23 cellular contexts compared by ENCODE assay signal in the genomic region with DNA sequence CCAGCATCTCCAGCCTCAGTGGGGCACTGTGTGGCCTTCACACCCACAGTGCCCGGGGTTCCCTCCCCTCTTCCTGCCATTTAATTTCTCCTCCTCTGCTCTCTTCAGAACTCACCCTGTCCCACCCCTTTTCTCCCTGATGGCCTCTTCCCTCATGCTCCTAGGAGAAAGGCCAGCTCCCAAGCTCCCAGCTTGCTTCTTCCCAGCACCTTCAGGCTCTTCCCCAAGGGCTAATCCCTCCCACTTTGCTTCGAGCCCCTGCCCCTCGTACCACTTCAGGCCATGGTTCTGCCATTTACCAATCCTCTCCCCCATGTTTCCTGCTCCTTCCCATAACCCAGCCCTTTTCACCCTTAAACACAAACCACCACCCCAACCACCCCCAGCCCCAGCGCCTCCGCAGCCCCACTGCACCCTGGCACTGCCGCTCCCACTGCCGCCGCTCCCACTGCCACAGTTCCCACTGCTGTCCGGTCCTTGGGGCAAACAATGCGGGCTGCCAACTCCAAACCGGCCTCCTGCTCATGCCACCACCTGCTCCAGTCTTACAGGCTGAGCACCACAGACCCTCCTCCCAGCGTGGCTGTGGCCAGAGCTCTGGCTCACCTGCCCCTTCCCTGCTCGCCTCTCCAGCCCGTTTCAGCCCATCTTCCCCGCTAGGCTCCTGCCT. TPM values are rescaled to one million over a fixed set of nuclear protein-coding genes. Genes with fewer than 3 reads are reported as not detected.
DNase-seq lines count a peak whose midpoint lies in the region; ATAC-seq, FAIRE-seq and TF ChIP-seq lines count a peak whose summit lies in the region.
"Had no signal": no experiment of that assay in that cellular context is flagged by ENCODE, and none has a peak within 500 bp of the region (broad histone marks: within the 10 kb centered on the region; RNA-seq: fewer than 3 reads in every experiment).

No MANE protein-coding gene starts in this region.

- no peak for TF ChIP-seq CTCF in left lung (IDR thresholded peaks at IDR 0.05)

- H3K4me1 ChIP-seq in left lung (peaks cover 11 to 12% of the 10 kb centered on the region in 2 donors), stomach smooth muscle (ENCODE audit: control insufficient read depth, insufficient read depth, low read length) (peaks cover 35% of the 10 kb centered on the region)
- H3K4me1 ChIP-seq: BE2C, HAP-1 had no signal

- DNase-seq in HTR-8/SVneo (ENCODE audit: insufficient read length, low spot score) (no peak), left lung (peak in 1 of 2 donors; percentile 70), T-cell (no peak), OCI-M2 (lab: John Stamatoyannopoulos, UW; ENCODE audit: unreplicated experiment) (no peak)
- no peak for DNase-seq in naive thymus-derived CD8-positive, alpha-beta T cell
- DNase-seq: activated CD4-positive, alpha-beta T cell treated with anti-CD3 and anti-CD28 coated beads, Interleukin-2, amount 10 ng/mL, durations not matched to agents 7 days and 5 days; activated naive CD4-positive, alpha-beta T cell treated with anti-CD3 and anti-CD28 coated beads for 36 hours; BE2C; effector CD8-positive, alpha-beta T cell; Karpas-422; NCI-H1417; NCI-H82; small intestine; stimulated activated CD4-positive, alpha-beta T cell treated with anti-CD3 and anti-CD28 coated beads, Interleukin-4, amount 100 ng/mL, for 4 hours; stimulated activated CD8-positive, alpha-beta memory T cell treated with anti-CD3 and anti-CD28 coated beads, Interleukin-4, amount 100 ng/mL, for 48 hours had no signal

- H3K36me3 Mint-ChIP-seq in T-cell = no peaks in the 10 kb centered on the region
- no peaks in the 10 kb centered on the region for H3K36me3 Mint-ChIP-seq in naive thymus-derived CD8-positive, alpha-beta T cell

- H3K9ac ChIP-seq in stomach smooth muscle (ENCODE audit: low read length in 2 of 2) = peak overlapping the region in 1 of 2 donors; percentile 13

- H3K27ac ChIP-seq in cingulate gyrus (ENCODE audit: low read depth, low read length) (peak overlapping the region; percentile 2), left lung (no peak overlapping the region), stomach smooth muscle (ENCODE audit: low read length) (peak overlapping the region; percentile 41)
- H3K27ac ChIP-seq: ovary, tibial nerve had no signal

- H3K27ac Mint-ChIP-seq in T-cell = no peak overlapping the region
- peak overlapping the region in 3 of 10 donors; percentile 46 to 83 (median 81) for H3K27ac Mint-ChIP-seq in naive thymus-derived CD8-positive, alpha-beta T cell
- H3K27ac Mint-ChIP-seq: activated CD4-positive, alpha-beta T cell treated with anti-CD3 and anti-CD28 coated beads, Interleukin-2, amount 10 ng/mL, durations not matched to agents 7 days and 5 days; activated naive CD4-positive, alpha-beta T cell treated with anti-CD3 and anti-CD28 coated beads for 36 hours had no signal

- CTCF ChIA-PET in T-cell (lab: Charles Lee) = interaction anchor here in 1 of 2 donors (1.3 kb wide), 1 partner anchor 10 kb away, joined by 3 read pairs; no protein-coding TSS in a partner anchor

- H3K9me3 ChIP-seq in left lung (no peaks in the 10 kb centered on the region), stomach smooth muscle (ENCODE audit: control insufficient read depth in 2 of 2, low read length in 2 of 2) (no peaks in the 10 kb centered on the region)
- H3K9me3 ChIP-seq: BE2C, HAP-1, ovary, tibial nerve had no signal

- FAIRE-seq in HTR-8/SVneo (lab: Jason Lieb, UNC) = peak; percentile 4
- FAIRE-seq: RCC 7860, small intestine had no signal

- peaks cover 0 to 2% of the 10 kb centered on the region in 2 donors for H3K27me3 Mint-ChIP-seq in T-cell
- H3K27me3 Mint-ChIP-seq in naive thymus-derived CD8-positive, alpha-beta T cell = no peaks in the 10 kb centered on the region
- H3K27me3 Mint-ChIP-seq: activated CD4-positive, alpha-beta T cell treated with anti-CD3 and anti-CD28 coated beads, Interleukin-2, amount 10 ng/mL, durations not matched to agents 7 days and 5 days had no signal

- H3K4me3 ChIP-seq in left lung (no peak overlapping the region), stomach smooth muscle (ENCODE audit: low read length in 2 of 2) (peak overlapping the region in 1 of 2 donors; percentile 44)
- H3K4me3 ChIP-seq: HAP-1, ovary, tibial nerve had no signal

- no peaks in the 10 kb centered on the region for H3K4me1 Mint-ChIP-seq in T-cell
- H3K4me1 Mint-ChIP-seq in naive thymus-derived CD8-positive, alpha-beta T cell = no peaks in the 10 kb centered on the region
- H3K4me1 Mint-ChIP-seq: activated CD4-positive, alpha-beta T cell treated with anti-CD3 and anti-CD28 coated beads, Interleukin-2, amount 10 ng/mL, durations not matched to agents 7 days and 5 days had no signal

- peak; percentile 12 for ATAC-seq in left lung
- ATAC-seq in T-cell (replicated peaks in 1 of 4) = no peak
- ATAC-seq in GM19324 (IDR thresholded peaks at IDR 0.05; ENCODE audit: low FRiP score, unreplicated experiment) = no peak
- no peak for ATAC-seq in naive thymus-derived CD8-positive, alpha-beta T cell

- no peaks in the 10 kb centered on the region for H3K36me3 ChIP-seq in left lung
- no peaks in the 10 kb centered on the region for H3K36me3 ChIP-seq in stomach smooth muscle (ENCODE audit: control insufficient read depth in 2 of 2, insufficient read depth in 2 of 2, low read length in 2 of 2)
- H3K36me3 ChIP-seq: BE2C, HAP-1, ovary, tibial nerve had no signal

- intact Hi-C loops in left lung (cut with DNase I) = no loop called here

- no peaks in the 10 kb centered on the region for H3K9me3 Mint-ChIP-seq in T-cell
- no peaks in the 10 kb centered on the region for H3K9me3 Mint-ChIP-seq in naive thymus-derived CD8-positive, alpha-beta T cell
- H3K9me3 Mint-ChIP-seq: activated CD4-positive, alpha-beta T cell treated with anti-CD3 and anti-CD28 coated beads, Interleukin-2, amount 10 ng/mL, durations not matched to agents 7 days and 5 days; activated naive CD4-positive, alpha-beta T cell treated with anti-CD3 and anti-CD28 coated beads for 36 hours had no signal

- H3K27me3 ChIP-seq in left lung (no peaks in the 10 kb centered on the region), stomach smooth muscle (ENCODE audit: control insufficient read depth in 1 of 2, insufficient read depth in 2 of 2, low read length in 2 of 2) (no peaks in the 10 kb centered on the region)
- H3K27me3 ChIP-seq: BE2C, ovary, tibial nerve had no signal

- POLR2A ChIA-PET in T-cell (lab: Charles Lee) = no interaction called here
- POLR2A ChIA-PET in naive thymus-derived CD8-positive, alpha-beta T cell (lab: Charles Lee) = no interaction called here

- no peak overlapping the region for H3K4me3 Mint-ChIP-seq in T-cell
- H3K4me3 Mint-ChIP-seq in naive thymus-derived CD8-positive, alpha-beta T cell = no peak overlapping the region
- H3K4me3 Mint-ChIP-seq: activated CD4-positive, alpha-beta T cell treated with anti-CD3 and anti-CD28 coated beads, Interleukin-2, amount 10 ng/mL, durations not matched to agents 7 days and 5 days; activated naive CD4-positive, alpha-beta T cell treated with anti-CD3 and anti-CD28 coated beads for 36 hours had no signal

RNA-seq across cellular contexts. Expression of gene ADAM11, which starts 28.6 kb away (rescaled TPM):
- total RNA-seq in left lung = under 1 TPM; 0.13 to 0.64 TPM
- total RNA-seq in T-cell = 1 to 10 TPM in 1 of 5 donors, under 1 TPM in 4; 0.43 to 1.0 (median 0.68) TPM
- total RNA-seq in naive thymus-derived CD8-positive, alpha-beta T cell = under 1 TPM; 0.86 to 0.93 TPM
- polyA plus RNA-seq in naive thymus-derived CD8-positive, alpha-beta T cell = under 1 TPM; 0.17 to 0.46 (median 0.19) TPM

RNA-seq across cellular contexts. Expression of gene GJC1, which starts 42.7 kb away (rescaled TPM):
- total RNA-seq in left lung (10 to 100 TPM; 17.3 to 18.8 TPM), T-cell (under 1 TPM in 3 of 5 donors, not detected in 2; 0.09 to 0.93 (median 0.30) TPM)
- total RNA-seq in naive thymus-derived CD8-positive, alpha-beta T cell = not detected
- polyA plus RNA-seq in naive thymus-derived CD8-positive, alpha-beta T cell = not detected
- total RNA-seq: mononuclear cell had no signal

Comparison
In these comparisons a context has a peak if more than half of its experiments do, and no peak if none do; other contexts are left out.
1. H3K27ac ChIP-seq: peak in cingulate gyrus (single experiment) and stomach smooth muscle (single experiment); none in left lung (0 of 2).
2. RNA of gene GJC1, which starts 42.7 kb away (total RNA-seq): 17.3 to 18.8 TPM in left lung; 0.09 to 0.93 TPM in T-cell and not detected in naive thymus-derived CD8-positive, alpha-beta T cell; every median in the first group is over 4 times any median in the second.